ENCODE assay signal across 8 cellular contexts in the genomic region with DNA sequence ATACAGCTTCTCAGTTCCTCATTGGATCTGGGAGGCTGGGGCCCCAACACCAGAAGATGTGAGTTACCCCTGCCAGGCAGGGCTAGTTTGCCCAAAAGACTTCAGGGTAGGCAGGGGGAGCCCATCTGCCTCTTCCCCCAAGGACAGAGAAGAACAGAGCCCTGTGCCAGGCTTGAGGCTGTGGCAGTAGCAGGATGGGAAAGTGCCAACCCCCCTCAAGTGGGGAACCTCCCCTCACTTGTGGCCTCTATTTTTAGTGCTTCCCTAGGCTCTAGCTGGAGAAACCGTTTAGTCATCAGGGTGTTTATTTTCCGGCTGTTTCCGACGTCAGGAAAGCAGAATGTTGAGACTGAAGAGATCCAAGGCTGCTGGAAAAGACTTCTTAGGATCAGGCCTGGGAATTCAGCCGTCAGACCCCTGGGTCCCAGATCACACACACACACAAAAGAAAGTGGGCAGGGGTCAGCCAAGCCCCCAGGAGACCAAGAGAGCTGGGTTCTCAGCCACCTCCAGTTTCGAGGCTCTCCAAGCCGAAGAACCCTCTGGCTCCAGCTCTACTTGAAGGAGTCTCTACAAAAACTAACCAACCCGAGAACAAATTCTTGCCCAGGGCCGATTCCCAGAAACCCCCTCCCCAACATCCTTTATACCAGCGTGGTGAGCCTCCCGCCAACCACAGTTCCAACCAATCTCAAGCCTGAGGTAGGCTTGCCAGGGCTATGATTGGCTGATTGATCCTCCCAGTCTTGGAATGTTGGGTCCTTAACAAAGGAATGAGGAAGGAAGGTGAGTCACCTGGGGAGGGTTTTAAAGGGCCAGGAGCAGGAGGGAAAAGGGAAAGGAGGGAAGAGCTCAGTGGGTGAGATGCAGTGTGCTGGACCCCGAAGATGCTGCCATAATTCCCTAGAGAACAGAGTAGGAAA. TPM values are rescaled to one million over a fixed set of nuclear protein-coding genes. Genes with fewer than 3 reads are reported as not detected.
DNase-seq lines count a peak whose midpoint lies in the region; ATAC-seq lines count a peak whose summit lies in the region.

No MANE protein-coding gene starts in this region.

- peaks cover 0 to 15% (median 0%) of the 10 kb centered on the region in 3 donors for H3K36me3 Mint-ChIP-seq in CD8-positive, alpha-beta memory T cell
- peaks cover 5% of the 10 kb centered on the region for H3K36me3 Mint-ChIP-seq in activated naive CD8-positive, alpha-beta T cell treated with anti-CD3 and anti-CD28 coated beads, Interleukin-2, amount 10 ng/mL, durations not matched to agents 7 days and 5 days

- H3K4me3 ChIP-seq in CD8-positive, alpha-beta memory T cell (ENCODE audit: low read length): peak overlapping the region; percentile 79

- no peaks in the 10 kb centered on the region for H3K9me3 ChIP-seq in CD8-positive, alpha-beta memory T cell (ENCODE audit: low read length)

- CTCF ChIA-PET in CD8-positive, alpha-beta memory T cell (lab: Charles Lee): interaction anchor here (1.9 to 13.1 kb wide), 5 partner anchors 7 to 121 kb away, joined by 5 to 177 read pairs (median 10); no protein-coding TSS in a partner anchor

- H3K27me3 ChIP-seq in CD8-positive, alpha-beta memory T cell (ENCODE audit: insufficient read depth, low read length, poor library complexity, severe bottlenecking): no peaks in the 10 kb centered on the region

- intact Hi-C loops in Right ventricle myocardium inferior (cut with DNase I): no loop called here

- peak overlapping the region; percentile 98 to 100 (median 99) for H3K27ac Mint-ChIP-seq in CD8-positive, alpha-beta memory T cell
- H3K27ac Mint-ChIP-seq in activated naive CD8-positive, alpha-beta T cell treated with anti-CD3 and anti-CD28 coated beads, Interleukin-2, amount 10 ng/mL, durations not matched to agents 7 days and 5 days: peak overlapping the region; percentile 89

- peaks cover 0 to 2% (median 0%) of the 10 kb centered on the region in 5 donors for H3K9me3 Mint-ChIP-seq in CD8-positive, alpha-beta memory T cell
- no peaks in the 10 kb centered on the region for H3K9me3 Mint-ChIP-seq in activated naive CD8-positive, alpha-beta T cell treated with anti-CD3 and anti-CD28 coated beads, Interleukin-2, amount 10 ng/mL, durations not matched to agents 7 days and 5 days

- peaks cover 69 to 73% (median 71%) of the 10 kb centered on the region in 3 donors for H3K4me1 Mint-ChIP-seq in CD8-positive, alpha-beta memory T cell
- peaks cover 57% of the 10 kb centered on the region for H3K4me1 Mint-ChIP-seq in activated naive CD8-positive, alpha-beta T cell treated with anti-CD3 and anti-CD28 coated beads, Interleukin-2, amount 10 ng/mL, durations not matched to agents 7 days and 5 days

- DNase-seq in CD8-positive, alpha-beta memory T cell: no peak
- DNase-seq in LHCN-M2 (ENCODE audit: low read depth) (peak; percentile 94), Right ventricle myocardium inferior (ENCODE audit: missing footprints) (peak; percentile 75), occipital lobe (lab: John Stamatoyannopoulos, UW) (peak; percentile 70), SK-N-DZ (ENCODE audit: low spot score) (no peak)
- peak; percentile 39 for DNase-seq in activated naive CD8-positive, alpha-beta T cell treated with anti-CD3 and anti-CD28 coated beads, Interleukin-2, amount 10 ng/mL, durations not matched to agents 7 days and 5 days
- no peak for DNase-seq in stimulated activated CD4-positive, alpha-beta T cell treated with anti-CD3 and anti-CD28 coated beads, Interleukin-2, amount 100 ng/mL, for 48 hours

- no peaks in the 10 kb centered on the region for H3K36me3 ChIP-seq in CD8-positive, alpha-beta memory T cell (ENCODE audit: insufficient read depth, low read length)

- peak overlapping the region; percentile 95 for H3K27ac ChIP-seq in CD8-positive, alpha-beta memory T cell (ENCODE audit: low read depth, low read length)

- H3K4me3 Mint-ChIP-seq in CD8-positive, alpha-beta memory T cell: peak overlapping the region in 6 of 7 donors; percentile 19 to 98 (median 84)
- peak overlapping the region; percentile 78 for H3K4me3 Mint-ChIP-seq in activated naive CD8-positive, alpha-beta T cell treated with anti-CD3 and anti-CD28 coated beads, Interleukin-2, amount 10 ng/mL, durations not matched to agents 7 days and 5 days

- peaks cover 69% of the 10 kb centered on the region for H3K4me1 ChIP-seq in CD8-positive, alpha-beta memory T cell (ENCODE audit: insufficient read depth, low read length)

- POLR2A ChIA-PET in CD8-positive, alpha-beta memory T cell (lab: Charles Lee): interaction anchor here (0.5 to 2.7 kb wide), 5 partner anchors 22 to 143 kb away, joined by 3 to 29 read pairs (median 15); no protein-coding TSS in a partner anchor
- POLR2A ChIA-PET in activated naive CD8-positive, alpha-beta T cell treated with anti-CD3 and anti-CD28 coated beads, Interleukin-2, amount 10 ng/mL, durations not matched to agents 7 days and 5 days (lab: Charles Lee): interaction anchor here (0.9 to 4.2 kb wide), 8 partner anchors 14 to 228 kb away, joined by 6 to 62 read pairs (median 25); no protein-coding TSS in a partner anchor

- peaks cover 0 to 7% of the 10 kb centered on the region in 2 donors for H3K27me3 Mint-ChIP-seq in CD8-positive, alpha-beta memory T cell
- H3K27me3 Mint-ChIP-seq in activated naive CD8-positive, alpha-beta T cell treated with anti-CD3 and anti-CD28 coated beads, Interleukin-2, amount 10 ng/mL, durations not matched to agents 7 days and 5 days: no peaks in the 10 kb centered on the region

- ATAC-seq in activated naive CD8-positive, alpha-beta T cell treated with anti-CD3 and anti-CD28 coated beads, Interleukin-2, amount 10 ng/mL, durations not matched to agents 7 days and 5 days (ENCODE audit: low read depth): no peak
- ATAC-seq in Right ventricle myocardium inferior (peak; percentile 23), HG02973 (IDR thresholded peaks at IDR 0.05; ENCODE audit: unreplicated experiment) (no peak)

RNA-seq across cellular contexts. Expression of a gene that starts 2.4 kb away (rescaled TPM):
- 10 to 100 TPM; 32.9 to 35.4 TPM for total RNA-seq in CD8-positive, alpha-beta memory T cell
- polyA plus RNA-seq in CD8-positive, alpha-beta memory T cell: 19.2 TPM
- total RNA-seq in LHCN-M2 (2014; rRNA removed) (21.9 and 23.2 TPM in 2 replicates), Right ventricle myocardium inferior (99.7 TPM), occipital lobe (3.7 TPM)
- 27.4 TPM for polyA plus RNA-seq in LHCN-M2 (2012)
- total RNA-seq in activated naive CD8-positive, alpha-beta T cell treated with anti-CD3 and anti-CD28 coated beads, Interleukin-2, amount 10 ng/mL, durations not matched to agents 7 days and 5 days: 10 to 100 TPM; 52.4 to 54.4 TPM
- polyA plus RNA-seq in SK-N-DZ (2014; cell fraction: cytosol; rRNA removed): 5.8 and 6.3 TPM in 2 replicates
- 11.9 and 15.0 TPM in 2 replicates for polyA plus RNA-seq in SK-N-DZ (2014; cell fraction: nucleus; rRNA removed)

Comparison
In these comparisons a context has a peak if more than half of its experiments do, and no peak if none do; other contexts are left out.
1. DNase-seq: peak in LHCN-M2 (single experiment), activated naive CD8-positive, alpha-beta T cell treated with anti-CD3 and anti-CD28 coated beads, Interleukin-2, amount 10 ng/mL, durations not matched to agents 7 days and 5 days (single experiment), Right ventricle myocardium inferior (single experiment) and occipital lobe (single experiment); none in CD8-positive, alpha-beta memory T cell (0 of 5), stimulated activated CD4-positive, alpha-beta T cell treated with anti-CD3 and anti-CD28 coated beads, Interleukin-2, amount 100 ng/mL, for 48 hours (0 of 2) and SK-N-DZ (single experiment).